ENCODE assay signal across 1 cellular context in genomic region chr15:55407949-55408766, GRCh38.
TF ChIP-seq lines count a peak whose summit lies in the region.

Gene CCPG1 (minus strand): TSS chr15:55408359. CDS start chr15:55389424, 18,935 bp downstream.
Gene PIERCE2 (plus strand): TSS chr15:55408495. CDS start chr15:55408769, 274 bp downstream.

TF ChIP-seq in K562, 482 proteins besides CTCF, POLR2A, EP300 and RAD21 (continued from another document and continues in another):
- TF ChIP-seq ZNF277 (CRISPR knock-in tag; IDR thresholded peaks at IDR 0.05; ENCODE audit: borderline replicate concordance) = no peak
- TF ChIP-seq ASH1L (IDR thresholded peaks at IDR 0.05; ENCODE audit: borderline replicate concordance, low read depth, partially characterized antibody) = no peak
- no peak for TF ChIP-seq KAT8 (IDR thresholded peaks at IDR 0.05; ENCODE audit: low read depth)
- TF ChIP-seq ZNF239 (CRISPR knock-in tag; IDR thresholded peaks at IDR 0.05) = no peak
- TF ChIP-seq CC2D1A (IDR thresholded peaks at IDR 0.05) = no peak
- peak; percentile 27 for TF ChIP-seq ZFP36 (IDR thresholded peaks at IDR 0.05; ENCODE audit: low read depth, low read length, partially characterized antibody)
- no peak for TF ChIP-seq JUN (IDR thresholded peaks at IDR 0.05; ENCODE audit: borderline replicate concordance, low read depth, low read length)
- TF ChIP-seq JUN (CRISPR knock-in tag; IDR thresholded peaks at IDR 0.05; ENCODE audit: borderline replicate concordance) = peak; percentile 81; the same call in 1 of the 2 replicates
- TF ChIP-seq NEUROD1 (IDR thresholded peaks at IDR 0.05; ENCODE audit: borderline replicate concordance, low read depth, low read length, partially characterized antibody) = peak; percentile 36
- TF ChIP-seq MCM5 (IDR thresholded peaks at IDR 0.05; ENCODE audit: low read depth) = no peak
- peak; percentile 89 for TF ChIP-seq CREB1 (IDR thresholded peaks at IDR 0.05)
- peak; percentile 92 for TF ChIP-seq CREB1 (CRISPR knock-in tag; IDR thresholded peaks at IDR 0.05)
- 0 out of 2 replicates have a peak, but pooled peaks have one; percentile 38 for TF ChIP-seq KLF16 (IDR thresholded peaks at IDR 0.05)
- no peak; the same call in 1 of the 2 replicates for TF ChIP-seq HNRNPL (IDR thresholded peaks at IDR 0.05; ENCODE audit: low read depth, low read length)
- TF ChIP-seq SAFB2 (IDR thresholded peaks at IDR 0.05; ENCODE audit: borderline replicate concordance, low read depth, low read length, severe bottlenecking) = no peak
- no peak for TF ChIP-seq ZNF551 (CRISPR knock-in tag; IDR thresholded peaks at IDR 0.05)
- TF ChIP-seq ZBTB49 (CRISPR knock-in tag; IDR thresholded peaks at IDR 0.05; ENCODE audit: borderline replicate concordance) = no peak
- no peak for TF ChIP-seq YBX1 (IDR thresholded peaks at IDR 0.05)
- no peak for TF ChIP-seq ZNF695 (CRISPR knock-in tag; IDR thresholded peaks at IDR 0.05)
- no peak for TF ChIP-seq NCOA1 (IDR thresholded peaks at IDR 0.05; ENCODE audit: low read depth)
- TF ChIP-seq ZBTB17 (CRISPR knock-in tag; IDR thresholded peaks at IDR 0.05) = peak; percentile 86
- no peak for TF ChIP-seq ZNF707 (CRISPR knock-in tag; conservative IDR thresholded peaks at IDR 0.05)
- peak; percentile 83; the same call in 1 of the 2 replicates for TF ChIP-seq CBX1 (IDR thresholded peaks at IDR 0.05; ENCODE audit: low read depth)
- no peak for TF ChIP-seq CHD7 (IDR thresholded peaks at IDR 0.05; ENCODE audit: low read depth, low read length)
- peak; percentile 93 for TF ChIP-seq ATF7 (IDR thresholded peaks at IDR 0.05)
- no peak for TF ChIP-seq ZNF431 (CRISPR knock-in tag; IDR thresholded peaks at IDR 0.05)
- peak; percentile 83; the same call in 1 of the 2 replicates for TF ChIP-seq CTBP1 (IDR thresholded peaks at IDR 0.05; ENCODE audit: borderline replicate concordance)
- TF ChIP-seq ZSCAN29 (IDR thresholded peaks at IDR 0.05) = 0 out of 2 replicates have a peak, but pooled peaks have one; percentile 49
- no peak for TF ChIP-seq ZNF407 (IDR thresholded peaks at IDR 0.05; ENCODE audit: low read depth)
- TF ChIP-seq BACH1 (tag; IDR thresholded peaks at IDR 0.05) = no peak
- TF ChIP-seq ZNF445 (CRISPR knock-in tag; IDR thresholded peaks at IDR 0.05; ENCODE audit: low read depth) = no peak
- peak; percentile 84 to 91 for TF ChIP-seq MAZ (CRISPR knock-in tag; conservative IDR thresholded peaks at IDR 0.05 in 1 of 2, IDR thresholded peaks at IDR 0.05 in 1 of 2)
- no peak for TF ChIP-seq ZNF217 (CRISPR knock-in tag; IDR thresholded peaks at IDR 0.05)
- no peak for TF ChIP-seq SNIP1 (IDR thresholded peaks at IDR 0.05; ENCODE audit: low read depth)
- no peak for TF ChIP-seq ZNF174 (CRISPR knock-in tag; IDR thresholded peaks at IDR 0.05)
- TF ChIP-seq ZBTB33 (CRISPR knock-in tag; IDR thresholded peaks at IDR 0.05) = peak; percentile 78; the same call in 1 of the 2 replicates
